Comparison of ENCODE assay signal across 8 cellular contexts in genomic region chr3:161371441-161372320, GRCh38. TPM values are rescaled to one million over a fixed set of nuclear protein-coding genes. Genes with fewer than 3 reads are reported as not detected.
DNase-seq lines count a peak whose midpoint lies in the region; ATAC-seq and TF ChIP-seq lines count a peak whose summit lies in the region.

Gene SPTSSB, minus strand, starts transcription at chr3:161371517. Its CDS starts 25,194 bp downstream, at chr3:161346323.

- peak within 1 kb of the TSS; percentile 99 for H2AFZ ChIP-seq in neuronal stem cell (ENCODE audit: low read length)

- ATAC-seq in GM18870 (IDR thresholded peaks at IDR 0.05; ENCODE audit: unreplicated experiment) (peak; percentile 38), HG03139 (IDR thresholded peaks at IDR 0.05; ENCODE audit: unreplicated experiment) (peak; percentile 52), gastroesophageal sphincter (peak; percentile 57)

- intact Hi-C loops in uterus (cut with DNase I; ENCODE audit: low total_unique reads), result no loop called here

- H3K9me3 ChIP-seq in gastroesophageal sphincter, result no peaks in the 10 kb centered on the region
- no peaks in the 10 kb centered on the region for H3K9me3 ChIP-seq in neuronal stem cell (replicated peaks in 1 of 2; ENCODE audit: control insufficient read depth in 2 of 2, insufficient read depth in 1 of 2, low read depth in 1 of 2, low read length in 2 of 2)
- H3K9me3 ChIP-seq in uterus, result no peaks in the 10 kb centered on the region

- no peak within 1 kb of the TSS for H4K91ac ChIP-seq in neuronal stem cell (ENCODE audit: low read depth, low read length, poor library complexity)

- peaks cover 30% of the 10 kb centered on the region for H3K27me3 ChIP-seq in gastroesophageal sphincter
- H3K27me3 ChIP-seq in neuronal stem cell (ENCODE audit: control insufficient read depth in 3 of 3, insufficient read depth in 3 of 3, low read depth in 1 of 3, low read length in 3 of 3), result peaks cover 0 to 63% (median 2%) of the 10 kb centered on the region in 3 experiments
- H3K27me3 ChIP-seq in uterus, result no peaks in the 10 kb centered on the region

- no peak for TF ChIP-seq EP300 in gastroesophageal sphincter (IDR thresholded peaks at IDR 0.05)

- peak within 1 kb of the TSS; percentile 41 for H2BK12ac ChIP-seq in neuronal stem cell (ENCODE audit: low read length)

- H2AK5ac ChIP-seq in neuronal stem cell (ENCODE audit: low read depth, low read length), result no peak within 1 kb of the TSS

- H3K9ac ChIP-seq in neuronal stem cell (ENCODE audit: low read depth, low read length, poor library complexity), result peak within 1 kb of the TSS; percentile 75

- H3K4ac ChIP-seq in neuronal stem cell (ENCODE audit: low read length), result no peak within 1 kb of the TSS

- no peaks in the 10 kb centered on the region for H3K36me3 ChIP-seq in gastroesophageal sphincter
- no peaks in the 10 kb centered on the region for H3K36me3 ChIP-seq in neuronal stem cell (replicated peaks in 1 of 2; ENCODE audit: control insufficient read depth in 2 of 2, insufficient read depth in 2 of 2, low read length in 2 of 2)
- H3K36me3 ChIP-seq in uterus, result no peaks in the 10 kb centered on the region

- H3K18ac ChIP-seq in neuronal stem cell (ENCODE audit: low read length), result peak within 1 kb of the TSS; percentile 92

- H3K27ac ChIP-seq in gastroesophageal sphincter, result peak within 1 kb of the TSS in 1 of 4 donors; percentile 17
- H3K27ac ChIP-seq in neuronal stem cell (replicated peaks; ENCODE audit: low read length), result no peak within 1 kb of the TSS
- H3K27ac ChIP-seq in uterus, result no peak within 1 kb of the TSS

- H3K23ac ChIP-seq in neuronal stem cell (ENCODE audit: low read depth, low read length, poor library complexity), result no peak within 1 kb of the TSS

- peak within 1 kb of the TSS; percentile 23 to 56 for H3K4me3 ChIP-seq in gastroesophageal sphincter
- H3K4me3 ChIP-seq in neuronal stem cell (ENCODE audit: low read length in 2 of 2), result peak within 1 kb of the TSS; percentile 47 to 79
- peak within 1 kb of the TSS; percentile 38 to 51 for H3K4me3 ChIP-seq in uterus

- peak within 1 kb of the TSS; percentile 67 for H2BK15ac ChIP-seq in neuronal stem cell (ENCODE audit: low read length)

- peak within 1 kb of the TSS; percentile 17 for H4K8ac ChIP-seq in neuronal stem cell (ENCODE audit: low read depth, low read length)

- no peaks in the 10 kb centered on the region for H3K79me1 ChIP-seq in neuronal stem cell (ENCODE audit: low read depth, low read length)

- peak within 1 kb of the TSS; percentile 81 for H2BK120ac ChIP-seq in neuronal stem cell (ENCODE audit: low read depth, low read length)

- peaks cover 0 to 22% (median 9%) of the 10 kb centered on the region in 3 donors for H3K4me1 ChIP-seq in gastroesophageal sphincter
- H3K4me1 ChIP-seq in neuronal stem cell (ENCODE audit: control insufficient read depth in 2 of 2, insufficient read depth in 1 of 2, low read depth in 1 of 2, low read length in 2 of 2), result peaks cover 0 to 3% of the 10 kb centered on the region in 2 donors
- H3K4me1 ChIP-seq in uterus, result peaks cover 3 to 5% of the 10 kb centered on the region in 2 donors

- peak within 1 kb of the TSS; percentile 99 for H3K4me2 ChIP-seq in neuronal stem cell (ENCODE audit: insufficient read depth, low read length, poor library complexity, severe bottlenecking)

- in situ Hi-C loops in ACHN (cut with HindIII; ENCODE audit: low pct_ligation_motif_present, low pct_unique_long_range_greater_than_20kb, low sequenced_read_pairs), result no loop called here

- TF ChIP-seq CTCF in gastroesophageal sphincter (IDR thresholded peaks at IDR 0.05) (no peak), uterus (IDR thresholded peaks at IDR 0.05) (no peak)

- TF ChIP-seq POLR2A in gastroesophageal sphincter (IDR thresholded peaks at IDR 0.05), result no peak
- no peak for TF ChIP-seq POLR2A in uterus (IDR thresholded peaks at IDR 0.05)

- WGBS in gastroesophageal sphincter (ENCODE audit: low coverage in 1 of 2), 2 donors, result 4% methylated on average over 20 of the region's 53 CpGs; no CpG with 5 or more reads in 1 of the 2 donors
- WGBS in neuronal stem cell (ENCODE audit: extremely low coverage in 2 of 2, insufficient read length in 2 of 2, insufficient replicate concordance in 1 of 2), 2 donors, result no CpG with 5 or more reads among the region's 53 CpGs

- H3K14ac ChIP-seq in neuronal stem cell (ENCODE audit: low read length), result no peak within 1 kb of the TSS

- DNase-seq in ACHN, result peak; percentile 4
- DNase-seq in OCI-M1 (lab: John Stamatoyannopoulos, UW), result peak; percentile 15
- DNase-seq in activated gamma-delta T cell (lab: John Stamatoyannopoulos, UW), result peak; percentile 13
- DNase-seq in neuronal stem cell (ENCODE audit: low spot score), result peak; percentile 63
- DNase-seq in uterus, result no peak

- H2BK5ac ChIP-seq in neuronal stem cell (ENCODE audit: low read length), result peak within 1 kb of the TSS; percentile 5

RNA-seq across cellular contexts. Expression of gene SPTSSB, which starts in this region (rescaled TPM):
- total RNA-seq in gastroesophageal sphincter, result under 1 TPM in 2 of 4 donors, not detected in 2; 0.39 to 0.74 TPM
- 0.70 TPM for polyA plus RNA-seq in neuronal stem cell (2013, experiment 1 of 2)
- 0.94 TPM for polyA plus RNA-seq in neuronal stem cell (2013, experiment 2 of 2)
- total RNA-seq in uterus, result 1 to 10 TPM in 2 of 4 donors, under 1 TPM in 1, not detected in 1; under 0.01 to 1.5 (median 1.0) TPM

Comparison
In these comparisons a context has a peak if more than half of its experiments do, and no peak if none do; other contexts are left out.
1. Peak in ATAC-seq and H3K4me3 ChIP-seq in gastroesophageal sphincter; RNA of the gene not detected or under 1 TPM.
2. DNase-seq: peak in ACHN (single experiment), OCI-M1 (single experiment), activated gamma-delta T cell (single experiment) and neuronal stem cell (single experiment); none in uterus (0 of 2).
3. Peak in every context shown above with its lines, with median percentiles within 50 percentile points of each other: ATAC-seq and H3K4me3 ChIP-seq.